Comparison of ENCODE assay signal across 17 cellular contexts in genomic region chr13:36211567-36211966, GRCh38. TPM values are rescaled to one million over a fixed set of nuclear protein-coding genes. Genes with fewer than 3 reads are reported as not detected.
"Had no signal": no experiment of that assay in that cellular context is flagged by ENCODE, and none has a peak within 500 bp of the region (broad histone marks: within the 10 kb centered on the region; RNA-seq: fewer than 3 reads in every experiment).

No MANE protein-coding gene starts in this region.

- H3K4me3 Mint-ChIP-seq: activated CD4-positive, alpha-beta T cell treated with anti-CD3 and anti-CD28 coated beads for 36 hours; activated CD8-positive, alpha-beta T cell treated with anti-CD3 and anti-CD28 coated beads for 36 hours; activated naive CD8-positive, alpha-beta T cell treated with anti-CD3 and anti-CD28 coated beads, Interleukin-2, amount 10 ng/mL, durations not matched to agents 7 days and 5 days; nephron progenitor cell; stimulated activated memory B cell treated with anti-CD40 and anti-IgM and Interleukin-4, amounts not matched to agents 10 μg/mL and 1 μg/mL and 100 μg/mL, for 72 hours had no signal

- H3K4me1 Mint-ChIP-seq: activated CD4-positive, alpha-beta T cell treated with anti-CD3 and anti-CD28 coated beads for 36 hours; activated naive CD8-positive, alpha-beta T cell treated with anti-CD3 and anti-CD28 coated beads, Interleukin-2, amount 10 ng/mL, durations not matched to agents 7 days and 5 days; nephron progenitor cell; stimulated activated memory B cell treated with anti-CD40 and anti-IgM and Interleukin-4, amounts not matched to agents 10 μg/mL and 1 μg/mL and 100 μg/mL, for 72 hours had no signal

- H3K27me3 Mint-ChIP-seq: stimulated activated memory B cell treated with anti-CD40 and anti-IgM and Interleukin-4, amounts not matched to agents 10 μg/mL and 1 μg/mL and 100 μg/mL, for 72 hours had no signal

- H3K9me3 Mint-ChIP-seq: stimulated activated memory B cell treated with anti-CD40 and anti-IgM and Interleukin-4, amounts not matched to agents 10 μg/mL and 1 μg/mL and 100 μg/mL, for 72 hours had no signal

- H3K36me3 Mint-ChIP-seq: activated naive CD8-positive, alpha-beta T cell treated with anti-CD3 and anti-CD28 coated beads, Interleukin-2, amount 10 ng/mL, durations not matched to agents 7 days and 5 days; stimulated activated memory B cell treated with anti-CD40 and anti-IgM and Interleukin-4, amounts not matched to agents 10 μg/mL and 1 μg/mL and 100 μg/mL, for 72 hours had no signal

- DNase-seq: activated CD4-positive, alpha-beta T cell treated with anti-CD3 and anti-CD28 coated beads for 36 hours; activated CD8-positive, alpha-beta memory T cell treated with anti-CD3 and anti-CD28 coated beads, Interleukin-2, amount 50 U/mL, for 4 hours; activated CD8-positive, alpha-beta T cell treated with anti-CD3 and anti-CD28 coated beads for 36 hours; activated naive CD8-positive, alpha-beta T cell treated with anti-CD3 and anti-CD28 coated beads, Interleukin-2, amount 10 ng/mL, durations not matched to agents 7 days and 5 days; aorta; central memory CD4-positive, alpha-beta T cell; cortex of kidney; effector memory CD4-positive, alpha-beta T cell; kidney; left ventricle myocardium superior; mesendoderm; nephron progenitor cell; T-helper 1 cell had no signal

- H3K4me3 ChIP-seq: hepatocyte, tibial nerve had no signal

- H3K27ac Mint-ChIP-seq: activated CD4-positive, alpha-beta T cell treated with anti-CD3 and anti-CD28 coated beads for 36 hours; activated CD8-positive, alpha-beta T cell treated with anti-CD3 and anti-CD28 coated beads for 36 hours; activated naive CD8-positive, alpha-beta T cell treated with anti-CD3 and anti-CD28 coated beads, Interleukin-2, amount 10 ng/mL, durations not matched to agents 7 days and 5 days; nephron progenitor cell; stimulated activated memory B cell treated with anti-CD40 and anti-IgM and Interleukin-4, amounts not matched to agents 10 μg/mL and 1 μg/mL and 100 μg/mL, for 72 hours had no signal

RNA-seq across cellular contexts. Expression of gene SOHLH2, which starts 2.8 kb away (rescaled TPM):
- total RNA-seq: activated CD4-positive, alpha-beta T cell treated with anti-CD3 and anti-CD28 coated beads for 36 hours; activated CD8-positive, alpha-beta T cell treated with anti-CD3 and anti-CD28 coated beads for 36 hours; activated naive CD8-positive, alpha-beta T cell treated with anti-CD3 and anti-CD28 coated beads, Interleukin-2, amount 10 ng/mL, durations not matched to agents 7 days and 5 days; aorta; epithelial cell of proximal tubule; left ventricle myocardium superior had no signal
